Comparison of ENCODE assay signal across 32 cellular contexts in the genomic region with DNA sequence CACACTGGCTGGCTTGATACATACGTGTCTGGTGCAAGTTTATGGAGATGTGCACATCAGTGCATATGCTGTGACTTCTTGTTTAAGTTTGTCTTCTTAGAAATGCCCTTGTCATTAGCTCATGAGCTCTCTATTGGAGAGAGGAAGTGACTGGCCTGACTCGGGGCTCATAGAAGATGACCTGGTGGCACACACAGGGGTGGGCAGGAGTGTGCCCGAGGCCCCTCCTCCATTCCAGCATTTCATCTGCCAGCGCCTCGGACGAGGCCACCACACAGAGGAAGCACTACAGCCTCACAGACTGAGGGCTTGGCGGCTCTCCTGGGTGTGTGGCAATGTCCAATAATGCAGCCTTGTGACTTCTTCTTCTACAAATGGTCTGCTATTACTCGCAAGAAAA.
"Had no signal": no experiment of that assay in that cellular context is flagged by ENCODE, and none has a peak within 500 bp of the region (broad histone marks: within the 10 kb centered on the region; RNA-seq: fewer than 3 reads in every experiment).

No MANE protein-coding gene starts in this region.

- H3K4me1 Mint-ChIP-seq: activated CD4-positive, alpha-beta T cell treated with anti-CD3 and anti-CD28 coated beads for 36 hours; activated naive CD4-positive, alpha-beta T cell treated with anti-CD3 and anti-CD28 coated beads, Interleukin-2, amount 10 ng/mL, durations not matched to agents 7 days and 5 days had no signal

- FAIRE-seq: bronchial epithelial cell, TTC549 had no signal

- DNase-seq: activated CD4-positive, alpha-beta memory T cell treated with anti-CD3 and anti-CD28 coated beads for 36 hours; activated CD4-positive, alpha-beta T cell treated with anti-CD3 and anti-CD28 coated beads for 36 hours; activated CD4-positive, alpha-beta T cell treated with anti-CD3 and anti-CD28 coated beads, Interleukin-2, amount 50 U/mL, for 1 hour; activated CD8-positive, alpha-beta memory T cell treated with anti-CD3 and anti-CD28 coated beads, Interleukin-2, amount 50 U/mL, for 4 hours; activated effector memory CD4-positive, alpha-beta T cell treated with Interleukin-2 at 50 U/mL for 16 hours; activated naive CD4-positive, alpha-beta T cell treated with anti-CD3 and anti-CD28 coated beads, Interleukin-2, amount 10 ng/mL, durations not matched to agents 7 days and 5 days; activated naive CD8-positive, alpha-beta T cell treated with anti-CD3 and anti-CD28 coated beads, Interleukin-2, amount 50 U/mL, for 24 hours; activated T-cell treated with anti-CD3 and anti-CD28 coated beads for 4 hours; activated T-cell treated with anti-CD3 and anti-CD28 coated beads, Interleukin-2, amount 50 U/mL, for 48 hours; anterior cingulate cortex; caudate nucleus; cerebellar nuclear complex; NCI-H1048; NCI-H1436 treated with DMSO at 0.1 percent for 48 hours; NCI-H1694 treated with DMSO at 0.1 percent for 48 hours; NCI-H2029; NCI-H345; NCI-H524 treated with DMSO at 0.1 percent for 48 hours; NK-92 treated with Interleukin-12 subunit alpha and Interleukin-12 subunit beta, amount 100 ng/mL, for 24 hours; OCI-M1; SHP77; SJCRH30 had no signal

- H3K27ac ChIP-seq: SJCRH30, SK-N-MC had no signal

- H3K9me3 Mint-ChIP-seq: activated naive CD4-positive, alpha-beta T cell treated with anti-CD3 and anti-CD28 coated beads, Interleukin-2, amount 10 ng/mL, durations not matched to agents 7 days and 5 days; T-helper 2 cell treated with Interferon-gamma antibody and Interleukin-4, amounts not matched to agents 5 μg/mL and 100 μg/mL, for 36 hours had no signal

- H3K9me3 ChIP-seq: SJCRH30 had no signal

- H3K27ac Mint-ChIP-seq: activated CD4-positive, alpha-beta memory T cell treated with anti-CD3 and anti-CD28 coated beads for 36 hours; activated CD4-positive, alpha-beta T cell treated with anti-CD3 and anti-CD28 coated beads for 36 hours; activated naive CD4-positive, alpha-beta T cell treated with anti-CD3 and anti-CD28 coated beads, Interleukin-2, amount 10 ng/mL, durations not matched to agents 7 days and 5 days; activated naive CD8-positive, alpha-beta T cell; activated naive CD8-positive, alpha-beta T cell treated with anti-CD3 and anti-CD28 coated beads, Interleukin-2, amount 50 U/mL, for 24 hours; brain; T-helper 1 cell treated with Interleukin-12 subunit alpha and Interleukin-12 subunit beta and Interleukin-4 antibody, amounts not matched to agents 30 μg/mL and 1 μg/mL, for 36 hours; T-helper 2 cell treated with Interferon-gamma antibody and Interleukin-4, amounts not matched to agents 5 μg/mL and 100 μg/mL, for 36 hours; WTC11 had no signal

- H3K4me3 Mint-ChIP-seq: activated CD4-positive, alpha-beta memory T cell treated with anti-CD3 and anti-CD28 coated beads for 36 hours; activated CD4-positive, alpha-beta T cell treated with anti-CD3 and anti-CD28 coated beads for 36 hours; activated naive CD4-positive, alpha-beta T cell treated with anti-CD3 and anti-CD28 coated beads, Interleukin-2, amount 10 ng/mL, durations not matched to agents 7 days and 5 days; activated naive CD8-positive, alpha-beta T cell; activated naive CD8-positive, alpha-beta T cell treated with anti-CD3 and anti-CD28 coated beads, Interleukin-2, amount 50 U/mL, for 24 hours; brain; T-helper 1 cell treated with Interleukin-12 subunit alpha and Interleukin-12 subunit beta and Interleukin-4 antibody, amounts not matched to agents 30 μg/mL and 1 μg/mL, for 36 hours; T-helper 2 cell treated with Interferon-gamma antibody and Interleukin-4, amounts not matched to agents 5 μg/mL and 100 μg/mL, for 36 hours; WTC11 had no signal

- H3K4me3 ChIP-seq: SJCRH30, SK-N-MC had no signal

- H3K36me3 ChIP-seq: SJCRH30 had no signal

- H3K4me1 ChIP-seq: SJCRH30 had no signal

- H3K27me3 ChIP-seq: SJCRH30 had no signal

- H3K36me3 Mint-ChIP-seq: activated CD4-positive, alpha-beta memory T cell treated with anti-CD3 and anti-CD28 coated beads for 36 hours; activated naive CD4-positive, alpha-beta T cell treated with anti-CD3 and anti-CD28 coated beads, Interleukin-2, amount 10 ng/mL, durations not matched to agents 7 days and 5 days; WTC11 had no signal

- ATAC-seq: activated CD4-positive, alpha-beta T cell treated with anti-CD3 and anti-CD28 coated beads for 36 hours; activated CD4-positive, CD25-positive, alpha-beta regulatory T cell treated with anti-CD3 and anti-CD28 coated beads, Interleukin-2, amount 50 U/mL, for 24 hours; activated naive CD8-positive, alpha-beta T cell treated with anti-CD3 and anti-CD28 coated beads, Interleukin-2, amount 50 U/mL, for 24 hours; Panc1; WTC11 had no signal
